In genomic region chr11:2940166-2940929, GRCh38 we compare ENCODE assay signal across 8 cellular contexts. TPM values are rescaled to one million over a fixed set of nuclear protein-coding genes. Genes with fewer than 3 reads are reported as not detected.
DNase-seq lines count a peak whose midpoint lies in the region; ATAC-seq, FAIRE-seq and TF ChIP-seq lines count a peak whose summit lies in the region.

No MANE protein-coding gene starts in this region.

- intact Hi-C loops in CD8-positive, alpha-beta T cell (cut with DNase I, micrococcal nuclease), result no loop called here

- H3K9me3 ChIP-seq in CD8-positive, alpha-beta T cell (ENCODE audit: low read length), result peaks cover 6% of the 10 kb centered on the region

- peaks cover 18% of the 10 kb centered on the region for H3K4me1 Mint-ChIP-seq in CD8-positive, alpha-beta T cell (ENCODE audit: low read depth)

- H3K4me3 Mint-ChIP-seq in CD8-positive, alpha-beta T cell, result no peak overlapping the region

- H3K36me3 Mint-ChIP-seq in CD8-positive, alpha-beta T cell, result peaks cover 11% of the 10 kb centered on the region

- peaks cover 27% of the 10 kb centered on the region for H3K4me1 ChIP-seq in CD8-positive, alpha-beta T cell (ENCODE audit: insufficient read depth, low read length)

- no peak overlapping the region for H3K4me3 ChIP-seq in CD8-positive, alpha-beta T cell (ENCODE audit: low read depth, low read length)
- H3K4me3 ChIP-seq in bronchial epithelial cell (ENCODE audit: low read depth, low read length), result no peak overlapping the region

- peaks cover 9% of the 10 kb centered on the region for H3K36me3 ChIP-seq in CD8-positive, alpha-beta T cell (ENCODE audit: insufficient read depth, low read length)
- peaks cover 10% of the 10 kb centered on the region for H3K36me3 ChIP-seq in bronchial epithelial cell (ENCODE audit: control insufficient read depth, insufficient read depth, low read length)

- H3K27ac Mint-ChIP-seq in CD8-positive, alpha-beta T cell, result peak overlapping the region; percentile 32

- CTCF ChIA-PET in CD8-positive, alpha-beta T cell (lab: Charles Lee), result interaction anchor here (0.9 to 1.9 kb wide), 3 partner anchors 11 to 407 kb away, joined by 3 to 7 read pairs (median 3); partner anchors contain the start of gene PHLDA2

- peak overlapping the region; percentile 60 for H3K27ac ChIP-seq in CD8-positive, alpha-beta T cell (ENCODE audit: low read depth, low read length)

- no peak for TF ChIP-seq CTCF in CD8-positive, alpha-beta T cell (IDR thresholded peaks at IDR 0.05)
- TF ChIP-seq CTCF in bronchial epithelial cell (IDR thresholded peaks at IDR 0.05; ENCODE audit: insufficient read depth, low read length, severe bottlenecking), result no peak

- peaks cover 11% of the 10 kb centered on the region for H3K9me3 Mint-ChIP-seq in CD8-positive, alpha-beta T cell

- peak; percentile 47 for ATAC-seq in CD8-positive, alpha-beta T cell

- H3K27me3 Mint-ChIP-seq in CD8-positive, alpha-beta T cell (ENCODE audit: low read depth), result no peaks in the 10 kb centered on the region

- DNase-seq in CD8-positive, alpha-beta T cell, result peak in 5 of 7 experiments; percentile 28 to 68 (median 48)
- peak; percentile 98 for DNase-seq in M059J (ENCODE audit: low read depth)
- peak; percentile 49 for DNase-seq in bronchial epithelial cell (ENCODE audit: low read depth)
- DNase-seq in mucosa of gallbladder (ENCODE audit: low spot score), result peak; percentile 80
- DNase-seq in NCI-H2107 treated with DMSO at 0.1 percent for 48 hours (lab: John Stamatoyannopoulos, UW; ENCODE audit: unreplicated experiment), result no peak
- no peak for DNase-seq in retina
- DNase-seq in cerebellar nuclear complex (lab: John Stamatoyannopoulos, UW), result no peak
- no peak for DNase-seq in NCI-H2227 (lab: John Stamatoyannopoulos, UW; ENCODE audit: unreplicated experiment)

- H3K27me3 ChIP-seq in CD8-positive, alpha-beta T cell (ENCODE audit: insufficient read depth, low read length), result no peaks in the 10 kb centered on the region
- H3K27me3 ChIP-seq in bronchial epithelial cell (ENCODE audit: control insufficient read depth, insufficient read depth, low read length), result no peaks in the 10 kb centered on the region

- POLR2A ChIA-PET in CD8-positive, alpha-beta T cell (lab: Charles Lee), result interaction anchor here (1.9 kb wide), 1 partner anchor 11 kb away, joined by 7 read pairs; the partner anchor contains the start of gene PHLDA2

- no peak for FAIRE-seq in bronchial epithelial cell (lab: Jason Lieb, UNC)

RNA-seq across cellular contexts. Expression of gene PHLDA2, which starts 11.1 kb away (rescaled TPM):
- 1 to 10 TPM in 1 of 2 experiments, under 1 TPM in 1; 0.61 to 1.6 TPM for total RNA-seq in CD8-positive, alpha-beta T cell
- 9.1 and 18.9 TPM in 2 replicates for total RNA-seq in M059J (2014; rRNA removed; shearing (Covaris generic))
- total RNA-seq in bronchial epithelial cell (5.0 and 11.9 TPM in 2 replicates), mucosa of gallbladder (38.7 TPM)

RNA-seq across cellular contexts. Expression of gene NAP1L4, which starts 51.8 kb away (rescaled TPM):
- total RNA-seq in CD8-positive, alpha-beta T cell, result 100 to 1,000 TPM; 276 to 290 TPM
- 91.7 and 120 TPM in 2 replicates for total RNA-seq in M059J (2014; rRNA removed; shearing (Covaris generic))
- total RNA-seq in bronchial epithelial cell (101 and 179 TPM in 2 replicates), mucosa of gallbladder (135 TPM)

RNA-seq across cellular contexts. Expression of gene CDKN1C, which starts 54.8 kb away (rescaled TPM):
- total RNA-seq in CD8-positive, alpha-beta T cell, result 1 to 10 TPM; 2.5 to 3.6 TPM
- 4.4 and 6.2 TPM in 2 replicates for total RNA-seq in M059J (2014; rRNA removed; shearing (Covaris generic))
- total RNA-seq in bronchial epithelial cell, result 9.5 and 9.9 TPM in 2 replicates
- total RNA-seq in mucosa of gallbladder, result 59.4 TPM

Comparison
In these comparisons a context has a peak if more than half of its experiments do, and no peak if none do; other contexts are left out.
1. DNase-seq: peak in CD8-positive, alpha-beta T cell (5 of 7), M059J (single experiment), bronchial epithelial cell (single experiment) and mucosa of gallbladder (single experiment); none in NCI-H2107 treated with DMSO at 0.1 percent for 48 hours (single experiment), retina (single experiment), cerebellar nuclear complex (0 of 2) and NCI-H2227 (single experiment).